In the genomic region with DNA sequence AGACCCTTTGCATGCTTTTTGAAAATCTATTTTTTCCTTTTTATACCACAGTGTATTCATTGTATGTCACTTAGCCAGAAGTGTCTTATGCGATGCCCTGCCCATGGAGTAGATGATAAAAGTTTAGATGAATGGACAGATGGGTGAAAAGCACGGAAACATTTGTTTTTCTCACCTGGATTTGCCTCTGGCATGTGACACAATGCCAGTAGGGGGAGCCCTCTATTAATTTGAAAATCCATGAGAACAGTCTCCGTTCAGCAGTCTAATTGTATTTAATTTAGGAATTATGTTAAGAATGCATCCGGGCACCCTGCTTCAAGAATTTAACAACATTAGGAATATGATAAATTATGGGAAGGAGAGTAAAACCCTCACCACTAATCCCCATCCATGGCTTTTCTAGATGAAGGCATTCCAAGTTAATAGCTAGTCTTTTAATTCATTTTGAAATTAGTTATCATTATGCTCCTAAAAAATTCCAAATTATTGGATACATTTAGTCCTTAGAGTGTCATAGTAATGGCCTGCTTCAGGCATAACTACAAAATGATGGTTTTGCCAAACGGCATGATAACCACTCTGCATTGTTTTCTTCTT, we compare ENCODE assay signal across 9 cellular contexts. TPM values are rescaled to one million over a fixed set of nuclear protein-coding genes. Genes with fewer than 3 reads are reported as not detected.
DNase-seq lines count a peak whose midpoint lies in the region; ATAC-seq and TF ChIP-seq lines count a peak whose summit lies in the region.
"Had no signal": no experiment of that assay in that cellular context is flagged by ENCODE, and none has a peak within 500 bp of the region (broad histone marks: within the 10 kb centered on the region; RNA-seq: fewer than 3 reads in every experiment).

No MANE protein-coding gene starts in this region.

- H3K9me3 Mint-ChIP-seq in activated CD8-positive, alpha-beta T cell treated with anti-CD3 and anti-CD28 coated beads, Interleukin-2, amount 10 ng/mL, durations not matched to agents 7 days and 5 days (ENCODE audit: insufficient read depth) = no peaks in the 10 kb centered on the region
- H3K9me3 Mint-ChIP-seq in activated CD4-positive, alpha-beta memory T cell treated with anti-CD3 and anti-CD28 coated beads, Interleukin-2, amount 10 ng/mL, durations not matched to agents 7 days and 5 days = no peaks in the 10 kb centered on the region
- H3K9me3 Mint-ChIP-seq: activated B cell treated with CpG ODN at 0.5 μM for 24 hours had no signal

- POLR2A ChIA-PET in activated CD8-positive, alpha-beta T cell treated with anti-CD3 and anti-CD28 coated beads, Interleukin-2, amount 10 ng/mL, durations not matched to agents 7 days and 5 days (lab: Charles Lee) = no interaction called here
- POLR2A ChIA-PET in activated CD4-positive, alpha-beta memory T cell treated with anti-CD3 and anti-CD28 coated beads, Interleukin-2, amount 10 ng/mL, durations not matched to agents 7 days and 5 days (lab: Charles Lee) = no interaction called here

- no peak overlapping the region for H3K4me3 Mint-ChIP-seq in activated CD8-positive, alpha-beta T cell treated with anti-CD3 and anti-CD28 coated beads, Interleukin-2, amount 10 ng/mL, durations not matched to agents 7 days and 5 days
- H3K4me3 Mint-ChIP-seq in activated CD4-positive, alpha-beta memory T cell treated with anti-CD3 and anti-CD28 coated beads, Interleukin-2, amount 10 ng/mL, durations not matched to agents 7 days and 5 days = no peak overlapping the region
- H3K4me3 Mint-ChIP-seq: activated B cell treated with CpG ODN at 0.5 μM for 24 hours; naive thymus-derived CD8-positive, alpha-beta T cell had no signal

- TF ChIP-seq RAD21 in Ishikawa (IDR thresholded peaks at IDR 0.05; ENCODE audit: low read depth) = peak; percentile 37; the same call in 1 of the 2 replicates

- no peak overlapping the region for H3K27ac Mint-ChIP-seq in activated CD8-positive, alpha-beta T cell treated with anti-CD3 and anti-CD28 coated beads, Interleukin-2, amount 10 ng/mL, durations not matched to agents 7 days and 5 days
- no peak overlapping the region for H3K27ac Mint-ChIP-seq in activated CD4-positive, alpha-beta memory T cell treated with anti-CD3 and anti-CD28 coated beads, Interleukin-2, amount 10 ng/mL, durations not matched to agents 7 days and 5 days
- H3K27ac Mint-ChIP-seq: activated B cell treated with CpG ODN at 0.5 μM for 24 hours; naive thymus-derived CD8-positive, alpha-beta T cell had no signal

- no peak for TF ChIP-seq EP300 in Ishikawa (IDR thresholded peaks at IDR 0.05; ENCODE audit: borderline replicate concordance)

- H3K4me1 Mint-ChIP-seq in activated CD8-positive, alpha-beta T cell treated with anti-CD3 and anti-CD28 coated beads, Interleukin-2, amount 10 ng/mL, durations not matched to agents 7 days and 5 days (ENCODE audit: low read depth) = peaks cover 1% of the 10 kb centered on the region
- no peaks in the 10 kb centered on the region for H3K4me1 Mint-ChIP-seq in activated CD4-positive, alpha-beta memory T cell treated with anti-CD3 and anti-CD28 coated beads, Interleukin-2, amount 10 ng/mL, durations not matched to agents 7 days and 5 days
- H3K4me1 Mint-ChIP-seq: activated B cell treated with CpG ODN at 0.5 μM for 24 hours had no signal

- CTCF ChIA-PET in activated CD8-positive, alpha-beta T cell treated with anti-CD3 and anti-CD28 coated beads, Interleukin-2, amount 10 ng/mL, durations not matched to agents 7 days and 5 days (lab: Charles Lee) = interaction anchor here (0.6 to 2.8 kb wide), 21 partner anchors 9 to 212 kb away, joined by 3 to 32 read pairs (median 5); no protein-coding TSS in a partner anchor
- CTCF ChIA-PET in activated CD4-positive, alpha-beta memory T cell treated with anti-CD3 and anti-CD28 coated beads, Interleukin-2, amount 10 ng/mL, durations not matched to agents 7 days and 5 days (lab: Charles Lee) = interaction anchor here (0.7 to 4.7 kb wide), 20 partner anchors 10 to 212 kb away, joined by 3 to 28 read pairs (median 4); no protein-coding TSS in a partner anchor

- in situ Hi-C loops in G401 (cut with HindIII; ENCODE audit: low sequenced_read_pairs) = no loop called here

- H3K36me3 Mint-ChIP-seq in activated CD8-positive, alpha-beta T cell treated with anti-CD3 and anti-CD28 coated beads, Interleukin-2, amount 10 ng/mL, durations not matched to agents 7 days and 5 days (ENCODE audit: low read depth) = peaks cover 12% of the 10 kb centered on the region
- no peaks in the 10 kb centered on the region for H3K36me3 Mint-ChIP-seq in activated CD4-positive, alpha-beta memory T cell treated with anti-CD3 and anti-CD28 coated beads, Interleukin-2, amount 10 ng/mL, durations not matched to agents 7 days and 5 days (ENCODE audit: low read depth)

- no peak for ATAC-seq in activated CD8-positive, alpha-beta T cell treated with anti-CD3 and anti-CD28 coated beads, Interleukin-2, amount 10 ng/mL, durations not matched to agents 7 days and 5 days
- ATAC-seq in left lobe of liver (peak; percentile 77), HG03469 (IDR thresholded peaks at IDR 0.05; ENCODE audit: unreplicated experiment) (no peak)
- ATAC-seq: naive thymus-derived CD8-positive, alpha-beta T cell had no signal

- DNase-seq in G401 (ENCODE audit: low spot score) = peak; percentile 73
- DNase-seq in activated CD8-positive, alpha-beta T cell treated with anti-CD3 and anti-CD28 coated beads, Interleukin-2, amount 10 ng/mL, durations not matched to agents 7 days and 5 days = peak; percentile 27
- DNase-seq in left lobe of liver (ENCODE audit: low spot score) = no peak
- DNase-seq in activated CD4-positive, alpha-beta memory T cell treated with anti-CD3 and anti-CD28 coated beads, Interleukin-2, amount 10 ng/mL, durations not matched to agents 7 days and 5 days = no peak
- DNase-seq in NK-92 treated with Interleukin-12 subunit alpha and Interleukin-12 subunit beta, amount 100 ng/mL, for 24 hours (lab: John Stamatoyannopoulos, UW) = no peak
- DNase-seq: activated B cell treated with CpG ODN at 0.5 μM for 24 hours had no signal

- no peaks in the 10 kb centered on the region for H3K27me3 Mint-ChIP-seq in activated CD8-positive, alpha-beta T cell treated with anti-CD3 and anti-CD28 coated beads, Interleukin-2, amount 10 ng/mL, durations not matched to agents 7 days and 5 days (ENCODE audit: low read depth)
- H3K27me3 Mint-ChIP-seq in activated CD4-positive, alpha-beta memory T cell treated with anti-CD3 and anti-CD28 coated beads, Interleukin-2, amount 10 ng/mL, durations not matched to agents 7 days and 5 days = no peaks in the 10 kb centered on the region
- H3K27me3 Mint-ChIP-seq: activated B cell treated with CpG ODN at 0.5 μM for 24 hours; naive thymus-derived CD8-positive, alpha-beta T cell had no signal

TF ChIP-seq in Ishikawa, 13 proteins besides CTCF, POLR2A, EP300 and RAD21:
- TF ChIP-seq, protein P1, sequence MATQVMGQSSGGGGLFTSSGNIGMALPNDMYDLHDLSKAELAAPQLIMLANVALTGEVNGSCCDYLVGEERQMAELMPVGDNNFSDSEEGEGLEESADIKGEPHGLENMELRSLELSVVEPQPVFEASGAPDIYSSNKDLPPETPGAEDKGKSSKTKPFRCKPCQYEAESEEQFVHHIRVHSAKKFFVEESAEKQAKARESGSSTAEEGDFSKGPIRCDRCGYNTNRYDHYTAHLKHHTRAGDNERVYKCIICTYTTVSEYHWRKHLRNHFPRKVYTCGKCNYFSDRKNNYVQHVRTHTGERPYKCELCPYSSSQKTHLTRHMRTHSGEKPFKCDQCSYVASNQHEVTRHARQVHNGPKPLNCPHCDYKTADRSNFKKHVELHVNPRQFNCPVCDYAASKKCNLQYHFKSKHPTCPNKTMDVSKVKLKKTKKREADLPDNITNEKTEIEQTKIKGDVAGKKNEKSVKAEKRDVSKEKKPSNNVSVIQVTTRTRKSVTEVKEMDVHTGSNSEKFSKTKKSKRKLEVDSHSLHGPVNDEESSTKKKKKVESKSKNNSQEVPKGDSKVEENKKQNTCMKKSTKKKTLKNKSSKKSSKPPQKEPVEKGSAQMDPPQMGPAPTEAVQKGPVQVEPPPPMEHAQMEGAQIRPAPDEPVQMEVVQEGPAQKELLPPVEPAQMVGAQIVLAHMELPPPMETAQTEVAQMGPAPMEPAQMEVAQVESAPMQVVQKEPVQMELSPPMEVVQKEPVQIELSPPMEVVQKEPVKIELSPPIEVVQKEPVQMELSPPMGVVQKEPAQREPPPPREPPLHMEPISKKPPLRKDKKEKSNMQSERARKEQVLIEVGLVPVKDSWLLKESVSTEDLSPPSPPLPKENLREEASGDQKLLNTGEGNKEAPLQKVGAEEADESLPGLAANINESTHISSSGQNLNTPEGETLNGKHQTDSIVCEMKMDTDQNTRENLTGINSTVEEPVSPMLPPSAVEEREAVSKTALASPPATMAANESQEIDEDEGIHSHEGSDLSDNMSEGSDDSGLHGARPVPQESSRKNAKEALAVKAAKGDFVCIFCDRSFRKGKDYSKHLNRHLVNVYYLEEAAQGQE (IDR thresholded peaks at IDR 0.05; ENCODE audit: low read depth) = no peak
- TF ChIP-seq, protein P2, sequence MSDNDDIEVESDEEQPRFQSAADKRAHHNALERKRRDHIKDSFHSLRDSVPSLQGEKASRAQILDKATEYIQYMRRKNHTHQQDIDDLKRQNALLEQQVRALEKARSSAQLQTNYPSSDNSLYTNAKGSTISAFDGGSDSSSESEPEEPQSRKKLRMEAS (IDR thresholded peaks at IDR 0.05) = no peak
- TF ChIP-seq TCF12 (IDR thresholded peaks at IDR 0.05; ENCODE audit: low read depth) = no peak
- TF ChIP-seq ZBTB7A (IDR thresholded peaks at IDR 0.05; ENCODE audit: low read depth) = no peak
- TF ChIP-seq YY1 (IDR thresholded peaks at IDR 0.05; ENCODE audit: low read depth) = no peak
- TF ChIP-seq EGR1 (IDR thresholded peaks at IDR 0.05) = no peak
- no peak for TF ChIP-seq CEBPB (IDR thresholded peaks at IDR 0.05)
- no peak for TF ChIP-seq NFIC (IDR thresholded peaks at IDR 0.05)

RNA-seq across cellular contexts. Expression of a gene that starts 55.3 kb away (rescaled TPM):
- total RNA-seq in G401 (2014; rRNA removed; shearing (Covaris generic)) = 33.2 and 48.1 TPM in 2 replicates
- 10 to 100 TPM; 43.7 to 49.1 TPM for total RNA-seq in activated CD8-positive, alpha-beta T cell treated with anti-CD3 and anti-CD28 coated beads, Interleukin-2, amount 10 ng/mL, durations not matched to agents 7 days and 5 days
- 14.6 TPM for total RNA-seq in left lobe of liver
- total RNA-seq in activated CD4-positive, alpha-beta memory T cell treated with anti-CD3 and anti-CD28 coated beads, Interleukin-2, amount 10 ng/mL, durations not matched to agents 7 days and 5 days = 10 to 100 TPM; 25.4 to 32.0 TPM

Comparison
In these comparisons a context has a peak if more than half of its experiments do, and no peak if none do; other contexts are left out.
1. DNase-seq: peak in G401 (single experiment) and activated CD8-positive, alpha-beta T cell treated with anti-CD3 and anti-CD28 coated beads, Interleukin-2, amount 10 ng/mL, durations not matched to agents 7 days and 5 days (single experiment); none in left lobe of liver (single experiment), activated CD4-positive, alpha-beta memory T cell treated with anti-CD3 and anti-CD28 coated beads, Interleukin-2, amount 10 ng/mL, durations not matched to agents 7 days and 5 days (single experiment) and NK-92 treated with Interleukin-12 subunit alpha and Interleukin-12 subunit beta, amount 100 ng/mL, for 24 hours (single experiment).